12 cellular contexts compared by ENCODE assay signal in genomic region chr3:64345351-64345750, GRCh38.
A peak's percentile ranks its signal among the peaks of the same experiment; 100 is the strongest.
DNase-seq lines count a peak whose midpoint lies in the region; ATAC-seq and TF ChIP-seq lines count a peak whose summit lies in the region.
"Had no signal": no experiment of that assay in that cellular context is flagged by ENCODE, and none has a peak within 500 bp of the region (broad histone marks: within the 10 kb centered on the region; RNA-seq: fewer than 3 reads in every experiment).

No MANE protein-coding gene starts in this region.

- H3K4me1 ChIP-seq in right atrium auricular region (peaks cover 0 to 15% of the 10 kb centered on the region in 2 donors), mesenchymal stem cell (ENCODE audit: control insufficient read depth, insufficient read depth, low read depth, low read length) (peaks cover 14% of the 10 kb centered on the region), vagina (peaks cover 35% of the 10 kb centered on the region), SJCRH30 (no peaks in the 10 kb centered on the region)

- no peaks in the 10 kb centered on the region for H3K36me3 ChIP-seq in right atrium auricular region
- H3K36me3 ChIP-seq in mesenchymal stem cell (ENCODE audit: control insufficient read depth in 1 of 2, insufficient read depth in 2 of 2, low read depth in 1 of 2, low read length in 2 of 2) = no peaks in the 10 kb centered on the region
- no peaks in the 10 kb centered on the region for H3K36me3 ChIP-seq in vagina
- no peaks in the 10 kb centered on the region for H3K36me3 ChIP-seq in SJCRH30
- H3K36me3 ChIP-seq: WERI-Rb-1 had no signal

- TF ChIP-seq CTCF in right atrium auricular region (IDR thresholded peaks at IDR 0.05) = no peak
- no peak for TF ChIP-seq CTCF in chondrocyte (IDR thresholded peaks at IDR 0.05)
- TF ChIP-seq CTCF in vagina (IDR thresholded peaks at IDR 0.05) = no peak

- peak overlapping the region; percentile 77 for H3K9ac ChIP-seq in mesenchymal stem cell (ENCODE audit: low read length)

- H3K27ac ChIP-seq in right atrium auricular region (no peak overlapping the region), mesenchymal stem cell (ENCODE audit: low read length, poor library complexity, severe bottlenecking) (peak overlapping the region; percentile 99), vagina (peak overlapping the region; percentile 49), SJCRH30 (no peak overlapping the region)
- H3K27ac ChIP-seq: HL-60, WERI-Rb-1 had no signal

- no peaks in the 10 kb centered on the region for H3K9me3 Mint-ChIP-seq in chondrocyte (ENCODE audit: low read depth)

- H3K9me3 ChIP-seq in right atrium auricular region = no peaks in the 10 kb centered on the region
- no peaks in the 10 kb centered on the region for H3K9me3 ChIP-seq in mesenchymal stem cell (ENCODE audit: control insufficient read depth, low read length)
- H3K9me3 ChIP-seq in vagina = no peaks in the 10 kb centered on the region
- no peaks in the 10 kb centered on the region for H3K9me3 ChIP-seq in SJCRH30 (replicated peaks)

- peak overlapping the region; percentile 81 for H2BK5ac ChIP-seq in mesenchymal stem cell (ENCODE audit: low read depth, low read length, poor library complexity, severe bottlenecking)

- peak overlapping the region; percentile 78 for H2AK5ac ChIP-seq in mesenchymal stem cell (ENCODE audit: low read length, severe bottlenecking)

- peak overlapping the region; percentile 11 for H2BK120ac ChIP-seq in mesenchymal stem cell (ENCODE audit: low read depth, low read length)

- no peaks in the 10 kb centered on the region for H3K36me3 Mint-ChIP-seq in chondrocyte (ENCODE audit: low read depth)
- H3K36me3 Mint-ChIP-seq: activated naive CD4-positive, alpha-beta T cell treated with anti-CD3 and anti-CD28 coated beads, Interleukin-2, amount 10 ng/mL, durations not matched to agents 7 days and 5 days had no signal

- peak overlapping the region; percentile 4 to 95 for H3K18ac ChIP-seq in mesenchymal stem cell (ENCODE audit: low read depth in 1 of 2, low read length in 2 of 2)

- 31% methylated on average over 2 of the region's 2 CpGs for WGBS in mesenchymal stem cell

- peaks cover 1% of the 10 kb centered on the region for H3K79me1 ChIP-seq in mesenchymal stem cell (replicated peaks; ENCODE audit: low read length, poor library complexity, severe bottlenecking)

- peak overlapping the region in 1 of 2 experiments; percentile 94 for H3K4ac ChIP-seq in mesenchymal stem cell (ENCODE audit: low read depth in 1 of 2, low read length in 2 of 2)

- H3K4me2 ChIP-seq in mesenchymal stem cell (ENCODE audit: low read length, poor library complexity, severe bottlenecking) = no peak overlapping the region

- no peak overlapping the region for H2BK15ac ChIP-seq in mesenchymal stem cell (ENCODE audit: low read depth, poor library complexity, severe bottlenecking)

- H3K27me3 Mint-ChIP-seq in chondrocyte (ENCODE audit: low read depth) = no peaks in the 10 kb centered on the region

- peak overlapping the region; percentile 70 to 91 for H2BK12ac ChIP-seq in mesenchymal stem cell (ENCODE audit: low read length in 2 of 2)

- peaks cover 77% of the 10 kb centered on the region for H3K4me1 Mint-ChIP-seq in chondrocyte (ENCODE audit: low read depth)

- peak overlapping the region; percentile 20 for H4K91ac ChIP-seq in mesenchymal stem cell (ENCODE audit: low read length)

- TF ChIP-seq POLR2A in vagina (IDR thresholded peaks at IDR 0.05) = no peak

- H3K27me3 ChIP-seq in right atrium auricular region (no peaks in the 10 kb centered on the region), mesenchymal stem cell (ENCODE audit: control insufficient read depth in 1 of 2, insufficient read depth in 1 of 2, low read length in 2 of 2) (no peaks in the 10 kb centered on the region), vagina (no peaks in the 10 kb centered on the region), SJCRH30 (no peaks in the 10 kb centered on the region)

- H3K4me3 Mint-ChIP-seq in chondrocyte (ENCODE audit: unreplicated experiment) = peak overlapping the region; percentile 33
- H3K4me3 Mint-ChIP-seq: activated naive CD4-positive, alpha-beta T cell treated with anti-CD3 and anti-CD28 coated beads, Interleukin-2, amount 10 ng/mL, durations not matched to agents 7 days and 5 days had no signal

- peak overlapping the region; percentile 4 for H4K8ac ChIP-seq in mesenchymal stem cell (ENCODE audit: low read length)

- no peak for DNase-seq in Right ventricle myocardium inferior (ENCODE audit: missing footprints)
- DNase-seq in right atrium auricular region (ENCODE audit: low spot score) = no peak
- no peak for DNase-seq in chondrocyte (ENCODE audit: low spot score)
- DNase-seq in mesenchymal stem cell = peak; percentile 93
- no peak for DNase-seq in vagina (ENCODE audit: extremely low spot score in 2 of 2)
- DNase-seq in UCSD-AML1 (lab: John Stamatoyannopoulos, UW; ENCODE audit: unreplicated experiment) = no peak
- no peak for DNase-seq in SJCRH30
- DNase-seq: ACHN; activated naive CD4-positive, alpha-beta T cell treated with anti-CD3 and anti-CD28 coated beads, Interleukin-2, amount 10 ng/mL, durations not matched to agents 7 days and 5 days; WERI-Rb-1 had no signal

- no peak overlapping the region for H3K4me3 ChIP-seq in right atrium auricular region
- no peak overlapping the region for H3K4me3 ChIP-seq in mesenchymal stem cell (ENCODE audit: insufficient read depth in 1 of 2, low read depth in 1 of 2, low read length in 2 of 2)
- H3K4me3 ChIP-seq in vagina = no peak overlapping the region
- no peak overlapping the region for H3K4me3 ChIP-seq in SJCRH30

- intact Hi-C loops in Right ventricle myocardium inferior (cut with DNase I) (no loop called here), vagina (cut with DNase I) (no loop called here)

- H3K27ac Mint-ChIP-seq in chondrocyte (ENCODE audit: unreplicated experiment) = peak overlapping the region; percentile 95
- H3K27ac Mint-ChIP-seq: activated naive CD4-positive, alpha-beta T cell treated with anti-CD3 and anti-CD28 coated beads, Interleukin-2, amount 10 ng/mL, durations not matched to agents 7 days and 5 days had no signal

- ATAC-seq in Right ventricle myocardium inferior = peak; percentile 85
- ATAC-seq in GM18858 (IDR thresholded peaks at IDR 0.05; ENCODE audit: unreplicated experiment) = no peak

- no peak overlapping the region for H3K23ac ChIP-seq in mesenchymal stem cell (ENCODE audit: low read length in 2 of 2)

- H2AFZ ChIP-seq in mesenchymal stem cell (ENCODE audit: low read depth, low read length) = no peak overlapping the region

- H3K14ac ChIP-seq in mesenchymal stem cell (ENCODE audit: low read length in 2 of 2) = no peak overlapping the region

Comparison
In these comparisons a context has a peak if more than half of its experiments do, and no peak if none do; other contexts are left out.
1. H3K27ac ChIP-seq: peak in mesenchymal stem cell (single experiment) and vagina (single experiment); none in right atrium auricular region (0 of 2) and SJCRH30 (single experiment).